ENCODE assay signal across 1 cellular context in the genomic region with DNA sequence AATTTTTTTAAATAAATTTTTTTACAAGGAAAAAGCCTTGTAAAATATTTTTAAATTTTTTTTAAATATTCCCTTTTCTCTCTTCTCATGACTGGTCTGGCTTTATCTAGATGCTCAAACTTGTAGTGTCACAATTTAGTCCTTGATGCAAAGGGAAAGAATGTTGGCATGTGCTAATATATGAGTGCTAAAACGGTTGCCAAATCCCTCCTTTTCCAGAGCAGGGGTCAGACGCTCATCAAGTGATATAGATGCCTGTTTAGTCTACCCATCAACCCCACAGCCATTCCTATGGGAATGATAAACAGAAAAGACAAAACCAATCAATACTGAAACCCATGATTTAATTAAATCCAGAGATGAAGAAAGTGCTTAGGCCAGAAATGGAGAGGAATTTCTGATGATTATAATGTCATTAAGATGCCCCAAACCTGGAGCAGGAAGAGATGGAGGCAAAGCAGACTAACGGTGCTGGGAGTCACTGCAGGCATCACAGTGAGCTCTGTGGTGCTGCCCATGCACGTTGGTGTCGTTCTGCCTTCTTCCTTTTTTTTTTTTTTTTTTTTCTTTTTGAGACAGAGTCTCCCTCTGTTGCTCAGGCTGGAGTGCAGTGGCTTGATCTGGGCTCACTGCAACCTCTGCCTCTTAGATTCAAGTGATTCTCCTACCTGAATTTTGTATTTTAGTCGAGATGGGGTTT.
TF ChIP-seq lines count a peak whose summit lies in the region.

No MANE protein-coding gene starts in this region.

TF ChIP-seq in SK-N-SH treated with all-trans-retinoic acid at 6 μM for 48 hours, 23 proteins besides CTCF, POLR2A, EP300 and RAD21 (continued from another document):
- TF ChIP-seq, protein P1, sequence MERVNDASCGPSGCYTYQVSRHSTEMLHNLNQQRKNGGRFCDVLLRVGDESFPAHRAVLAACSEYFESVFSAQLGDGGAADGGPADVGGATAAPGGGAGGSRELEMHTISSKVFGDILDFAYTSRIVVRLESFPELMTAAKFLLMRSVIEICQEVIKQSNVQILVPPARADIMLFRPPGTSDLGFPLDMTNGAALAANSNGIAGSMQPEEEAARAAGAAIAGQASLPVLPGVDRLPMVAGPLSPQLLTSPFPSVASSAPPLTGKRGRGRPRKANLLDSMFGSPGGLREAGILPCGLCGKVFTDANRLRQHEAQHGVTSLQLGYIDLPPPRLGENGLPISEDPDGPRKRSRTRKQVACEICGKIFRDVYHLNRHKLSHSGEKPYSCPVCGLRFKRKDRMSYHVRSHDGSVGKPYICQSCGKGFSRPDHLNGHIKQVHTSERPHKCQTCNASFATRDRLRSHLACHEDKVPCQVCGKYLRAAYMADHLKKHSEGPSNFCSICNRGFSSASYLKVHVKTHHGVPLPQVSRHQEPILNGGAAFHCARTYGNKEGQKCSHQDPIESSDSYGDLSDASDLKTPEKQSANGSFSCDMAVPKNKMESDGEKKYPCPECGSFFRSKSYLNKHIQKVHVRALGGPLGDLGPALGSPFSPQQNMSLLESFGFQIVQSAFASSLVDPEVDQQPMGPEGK (CRISPR knock-in tag; IDR thresholded peaks at IDR 0.05; ENCODE audit: borderline replicate concordance), result no peak
- TF ChIP-seq ZNF8 (CRISPR knock-in tag; IDR thresholded peaks at IDR 0.05) (no peak), GLIS3 (CRISPR knock-in tag; IDR thresholded peaks at IDR 0.05) (no peak), ZNF565 (CRISPR knock-in tag; conservative IDR thresholded peaks at IDR 0.05; ENCODE audit: low read depth) (no peak), TOX (CRISPR knock-in tag; IDR thresholded peaks at IDR 0.05; ENCODE audit: borderline replicate concordance) (no peak), OSR1 (CRISPR knock-in tag; IDR thresholded peaks at IDR 0.05) (no peak), RARB (CRISPR knock-in tag; IDR thresholded peaks at IDR 0.05) (no peak), ZC3H10 (CRISPR knock-in tag; IDR thresholded peaks at IDR 0.05) (no peak)
- TF ChIP-seq, protein P2, sequence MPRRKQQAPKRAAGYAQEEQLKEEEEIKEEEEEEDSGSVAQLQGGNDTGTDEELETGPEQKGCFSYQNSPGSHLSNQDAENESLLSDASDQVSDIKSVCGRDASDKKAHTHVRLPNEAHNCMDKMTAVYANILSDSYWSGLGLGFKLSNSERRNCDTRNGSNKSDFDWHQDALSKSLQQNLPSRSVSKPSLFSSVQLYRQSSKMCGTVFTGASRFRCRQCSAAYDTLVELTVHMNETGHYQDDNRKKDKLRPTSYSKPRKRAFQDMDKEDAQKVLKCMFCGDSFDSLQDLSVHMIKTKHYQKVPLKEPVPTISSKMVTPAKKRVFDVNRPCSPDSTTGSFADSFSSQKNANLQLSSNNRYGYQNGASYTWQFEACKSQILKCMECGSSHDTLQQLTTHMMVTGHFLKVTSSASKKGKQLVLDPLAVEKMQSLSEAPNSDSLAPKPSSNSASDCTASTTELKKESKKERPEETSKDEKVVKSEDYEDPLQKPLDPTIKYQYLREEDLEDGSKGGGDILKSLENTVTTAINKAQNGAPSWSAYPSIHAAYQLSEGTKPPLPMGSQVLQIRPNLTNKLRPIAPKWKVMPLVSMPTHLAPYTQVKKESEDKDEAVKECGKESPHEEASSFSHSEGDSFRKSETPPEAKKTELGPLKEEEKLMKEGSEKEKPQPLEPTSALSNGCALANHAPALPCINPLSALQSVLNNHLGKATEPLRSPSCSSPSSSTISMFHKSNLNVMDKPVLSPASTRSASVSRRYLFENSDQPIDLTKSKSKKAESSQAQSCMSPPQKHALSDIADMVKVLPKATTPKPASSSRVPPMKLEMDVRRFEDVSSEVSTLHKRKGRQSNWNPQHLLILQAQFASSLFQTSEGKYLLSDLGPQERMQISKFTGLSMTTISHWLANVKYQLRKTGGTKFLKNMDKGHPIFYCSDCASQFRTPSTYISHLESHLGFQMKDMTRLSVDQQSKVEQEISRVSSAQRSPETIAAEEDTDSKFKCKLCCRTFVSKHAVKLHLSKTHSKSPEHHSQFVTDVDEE (CRISPR knock-in tag; IDR thresholded peaks at IDR 0.05), result no peak
